8 cellular contexts compared by ENCODE assay signal in genomic region chr19:35612224-35612558, GRCh38. TPM values are rescaled to one million over a fixed set of nuclear protein-coding genes. Genes with fewer than 3 reads are reported as not detected.
DNase-seq lines count a peak whose midpoint lies in the region; ATAC-seq and TF ChIP-seq lines count a peak whose summit lies in the region.

No MANE protein-coding gene starts in this region.

- TF ChIP-seq CTCF in C4-2B (conservative IDR thresholded peaks at IDR 0.05) (no peak), Loucy (conservative IDR thresholded peaks at IDR 0.05; ENCODE audit: low read length) (no peak)

- no peaks in the 10 kb centered on the region for H3K9me2 ChIP-seq in Loucy (replicated peaks; ENCODE audit: low read depth, low read length)

- H3K4me2 ChIP-seq in Loucy (ENCODE audit: low read depth, low read length, poor library complexity, severe bottlenecking) = peak overlapping the region; percentile 97

- peaks cover 14% of the 10 kb centered on the region for H3K79me2 ChIP-seq in Loucy (ENCODE audit: insufficient read depth, low read length)

- peak overlapping the region; percentile 87 for H3K27ac Mint-ChIP-seq in dendritic cell treated with granulocyte-macrophage colony-stimulating factor and Interleukin-4, amounts not matched to agents 40 ng/mL and 50 ng/mL, for 4 days

- H3K4me3 Mint-ChIP-seq in dendritic cell treated with granulocyte-macrophage colony-stimulating factor and Interleukin-4, amounts not matched to agents 40 ng/mL and 50 ng/mL, for 4 days = peak overlapping the region; percentile 80

- DNase-seq in G401 (ENCODE audit: low spot score) = no peak
- no peak for DNase-seq in stimulated activated CD4-positive, alpha-beta T cell treated with anti-CD3 and anti-CD28 coated beads, Interleukin-1b, Interleukin-23, amount 100 ng/mL, for 48 hours

- peak overlapping the region; percentile 76; the same call in 1 of the 2 replicates for H3K27ac ChIP-seq in C4-2B

- peak overlapping the region; percentile 89 for H2AFZ ChIP-seq in Loucy (ENCODE audit: low read length)
- H2AFZ ChIP-seq in neuron (ENCODE audit: low read depth, low read length) = peak overlapping the region; percentile 78

- H3K4me1 ChIP-seq in Loucy (ENCODE audit: insufficient read depth, low read length, poor library complexity, severe bottlenecking) = peaks cover 18% of the 10 kb centered on the region
- no peaks in the 10 kb centered on the region for H3K4me1 ChIP-seq in neuron (ENCODE audit: insufficient read depth, low read length)

- peaks cover 4% of the 10 kb centered on the region for H3K27me3 Mint-ChIP-seq in dendritic cell treated with granulocyte-macrophage colony-stimulating factor and Interleukin-4, amounts not matched to agents 40 ng/mL and 50 ng/mL, for 4 days

- in situ Hi-C loops in G401 (cut with HindIII; ENCODE audit: low sequenced_read_pairs) = no loop called here

- no peaks in the 10 kb centered on the region for H4K20me1 ChIP-seq in Loucy (ENCODE audit: insufficient read depth, low read length, poor library complexity, severe bottlenecking)

- H3K4me1 Mint-ChIP-seq in dendritic cell treated with granulocyte-macrophage colony-stimulating factor and Interleukin-4, amounts not matched to agents 40 ng/mL and 50 ng/mL, for 4 days (ENCODE audit: low read depth) = peaks cover 35% of the 10 kb centered on the region

- H3K27me3 ChIP-seq in Loucy (ENCODE audit: insufficient read depth, low read length, poor library complexity, severe bottlenecking) (no peaks in the 10 kb centered on the region), neuron (ENCODE audit: insufficient read depth, low read length) (no peaks in the 10 kb centered on the region)

- H3K9ac ChIP-seq in Loucy (ENCODE audit: low read depth, low read length, poor library complexity, severe bottlenecking) = peak overlapping the region; percentile 92

- H3K4me3 ChIP-seq in Loucy (ENCODE audit: low read length, poor library complexity, severe bottlenecking) (peak overlapping the region; percentile 91), neuron (ENCODE audit: low read length) (peak overlapping the region; percentile 95)

- H3K9me3 Mint-ChIP-seq in dendritic cell treated with granulocyte-macrophage colony-stimulating factor and Interleukin-4, amounts not matched to agents 40 ng/mL and 50 ng/mL, for 4 days = peaks cover 12% of the 10 kb centered on the region

- intact Hi-C loops in dendritic cell treated with granulocyte-macrophage colony-stimulating factor and Interleukin-4, amounts not matched to agents 40 ng/mL and 50 ng/mL, for 4 days (cut with micrococcal nuclease) = loop anchor here (2.0 kb wide), 1 partner anchor 17 kb away; the partner anchor contains the start of gene RBM42

- no peaks in the 10 kb centered on the region; the same call in 1 of the 2 replicates for H3K9me3 ChIP-seq in Loucy (ENCODE audit: insufficient read depth, low read depth, low read length)
- H3K9me3 ChIP-seq in neuron (ENCODE audit: low read length) = peaks cover 4% of the 10 kb centered on the region

- no peaks in the 10 kb centered on the region for H3F3A ChIP-seq in Loucy (ENCODE audit: low read depth)

- H3K36me3 ChIP-seq in Loucy (ENCODE audit: insufficient read depth, low read length) (no peaks in the 10 kb centered on the region), neuron (ENCODE audit: insufficient read depth, low read length) (peaks cover 21% of the 10 kb centered on the region)

- peaks cover 29% of the 10 kb centered on the region for H3K36me3 Mint-ChIP-seq in dendritic cell treated with granulocyte-macrophage colony-stimulating factor and Interleukin-4, amounts not matched to agents 40 ng/mL and 50 ng/mL, for 4 days (ENCODE audit: low read depth)

- ATAC-seq in GM21526 (IDR thresholded peaks at IDR 0.05; ENCODE audit: low FRiP score, unreplicated experiment) (no peak), HG02763 (IDR thresholded peaks at IDR 0.05; ENCODE audit: unreplicated experiment) (no peak)

RNA-seq across cellular contexts. Expression of gene HAUS5, which starts 0.3 kb away (rescaled TPM):
- 21.5 and 32.4 TPM in 2 replicates for total RNA-seq in G401 (2014; rRNA removed; shearing (Covaris generic))

RNA-seq across cellular contexts. Expression of gene RBM42, which starts 16.6 kb away (rescaled TPM):
- 108 and 119 TPM in 2 replicates for total RNA-seq in G401 (2014; rRNA removed; shearing (Covaris generic))

RNA-seq across cellular contexts. Expression of gene PMIS2, which starts 26.2 kb away (rescaled TPM):
- not detected in 2 replicates for total RNA-seq in G401 (2014; rRNA removed; shearing (Covaris generic))

RNA-seq across cellular contexts. Expression of gene ETV2, which starts 29.4 kb away (rescaled TPM):
- total RNA-seq in G401 (2014; rRNA removed; shearing (Covaris generic)) = not detected in 2 replicates

RNA-seq across cellular contexts. Expression of gene COX6B1, which starts 35.9 kb away (rescaled TPM):
- total RNA-seq in G401 (2014; rRNA removed; shearing (Covaris generic)) = 284 and 429 TPM in 2 replicates
